ENCODE assay signal across 9 cellular contexts in genomic region chr10:56823849-56824248, GRCh38.
A peak's percentile ranks its signal among the peaks of the same experiment; 100 is the strongest.
DNase-seq lines count a peak whose midpoint lies in the region; ATAC-seq and TF ChIP-seq lines count a peak whose summit lies in the region.
"Had no signal": no experiment of that assay in that cellular context is flagged by ENCODE, and none has a peak within 500 bp of the region (broad histone marks: within the 10 kb centered on the region; RNA-seq: fewer than 3 reads in every experiment).

No MANE protein-coding gene starts in this region.

- H3K9me3 Mint-ChIP-seq in Calu3 (ENCODE audit: low read depth, unreplicated experiment) (peaks cover 15% of the 10 kb centered on the region), endodermal cell (peaks cover 36% of the 10 kb centered on the region)

- intact Hi-C loops in Calu3 (cut with micrococcal nuclease; ENCODE audit: unreplicated experiment) (no loop called here), cardiac septum (cut with DNase I) (no loop called here)

- H3K4me1 ChIP-seq in Karpas-422 (ENCODE audit: low read length) (no peaks in the 10 kb centered on the region), endodermal cell (ENCODE audit: control insufficient read depth, insufficient read depth, low read length) (no peaks in the 10 kb centered on the region)

- H3K9me3 ChIP-seq in Karpas-422 (ENCODE audit: low read length) (peaks cover 12% of the 10 kb centered on the region), endodermal cell (ENCODE audit: control insufficient read depth, low read length) (peaks cover 26% of the 10 kb centered on the region), T-helper 17 cell (ENCODE audit: control insufficient read depth, low read length, poor library complexity, severe bottlenecking) (peaks cover 4% of the 10 kb centered on the region)

- no peaks in the 10 kb centered on the region for H3K79me2 ChIP-seq in Karpas-422 (ENCODE audit: low read length)

- H3K9ac ChIP-seq in Karpas-422 (ENCODE audit: low read length), result no peak overlapping the region
- H3K9ac ChIP-seq in endodermal cell (ENCODE audit: extremely low read depth, low read length, poor library complexity, severe bottlenecking), result no peak overlapping the region

- H3K4me3 ChIP-seq in Karpas-422 (ENCODE audit: low read length) (no peak overlapping the region), endodermal cell (ENCODE audit: low read length) (no peak overlapping the region)

- no peaks in the 10 kb centered on the region for H3K27me3 Mint-ChIP-seq in Calu3 (ENCODE audit: unreplicated experiment)
- no peaks in the 10 kb centered on the region for H3K27me3 Mint-ChIP-seq in endodermal cell (ENCODE audit: insufficient read depth)
- H3K27me3 Mint-ChIP-seq in T-helper 17 cell, result no peaks in the 10 kb centered on the region
- H3K27me3 Mint-ChIP-seq: activated naive CD8-positive, alpha-beta T cell treated with anti-CD3 and anti-CD28 coated beads, Interleukin-2, amount 10 ng/mL, durations not matched to agents 7 days and 5 days had no signal

- TF ChIP-seq CTCF in Calu3 (IDR thresholded peaks at IDR 0.05; ENCODE audit: unreplicated experiment) (peak; percentile 63), endodermal cell (conservative IDR thresholded peaks at IDR 0.05) (peak; percentile 64)

- H3K27ac ChIP-seq in Karpas-422 (ENCODE audit: low read length) (no peak overlapping the region), endodermal cell (ENCODE audit: low read depth, low read length) (no peak overlapping the region)

- ATAC-seq in GM21526 (IDR thresholded peaks at IDR 0.05; ENCODE audit: low FRiP score, unreplicated experiment) (peak; percentile 84), GM18520 (IDR thresholded peaks at IDR 0.05; ENCODE audit: unreplicated experiment) (no peak), T-helper 17 cell (no peak)

- H3K9me2 ChIP-seq in Karpas-422 (replicated peaks; ENCODE audit: insufficient read depth, low read length), result no peaks in the 10 kb centered on the region

- no peaks in the 10 kb centered on the region for H3K27me3 ChIP-seq in Karpas-422 (ENCODE audit: low read length)
- H3K27me3 ChIP-seq in endodermal cell (ENCODE audit: control insufficient read depth, insufficient read depth, low read length, poor library complexity, severe bottlenecking), result no peaks in the 10 kb centered on the region

- H3K4me3 Mint-ChIP-seq in Calu3 (ENCODE audit: low read depth, unreplicated experiment) (no peak overlapping the region), endodermal cell (no peak overlapping the region), T-helper 17 cell (no peak overlapping the region)
- H3K4me3 Mint-ChIP-seq: activated naive CD8-positive, alpha-beta T cell treated with anti-CD3 and anti-CD28 coated beads, Interleukin-2, amount 10 ng/mL, durations not matched to agents 7 days and 5 days had no signal

- H3K4me1 Mint-ChIP-seq in Calu3 (ENCODE audit: low read depth, unreplicated experiment) (peaks cover 8% of the 10 kb centered on the region), endodermal cell (no peaks in the 10 kb centered on the region), T-helper 17 cell (no peaks in the 10 kb centered on the region)
- H3K4me1 Mint-ChIP-seq: activated naive CD8-positive, alpha-beta T cell treated with anti-CD3 and anti-CD28 coated beads, Interleukin-2, amount 10 ng/mL, durations not matched to agents 7 days and 5 days had no signal

- BruUV-seq in Calu3 (replicated peaks; lab: Mats Ljungman, UMichigan), result no TSS peak

- H3K36me3 ChIP-seq in Karpas-422 (ENCODE audit: insufficient read depth, low read length), result no peaks in the 10 kb centered on the region
- H3K36me3 ChIP-seq in endodermal cell (ENCODE audit: control insufficient read depth, insufficient read depth, low read length), result no peaks in the 10 kb centered on the region

- 75% methylated on average over 1 of the region's 1 CpG; no CpG with 5 or more reads in 1 of the 2 experiments for WGBS in endodermal cell (ENCODE audit: insufficient coverage in 1 of 2, insufficient read length in 1 of 2), 2 experiments

- H3K36me3 Mint-ChIP-seq in Calu3 (ENCODE audit: insufficient read depth, unreplicated experiment) (no peaks in the 10 kb centered on the region), endodermal cell (ENCODE audit: low read depth) (no peaks in the 10 kb centered on the region), T-helper 17 cell (ENCODE audit: low read depth) (no peaks in the 10 kb centered on the region)
- H3K36me3 Mint-ChIP-seq: activated naive CD8-positive, alpha-beta T cell treated with anti-CD3 and anti-CD28 coated beads, Interleukin-2, amount 10 ng/mL, durations not matched to agents 7 days and 5 days had no signal

- CTCF ChIA-PET in Calu3 (lab: Charles Lee), result interaction anchor here (0.7 kb wide), 1 partner anchor 318 kb away, joined by 3 read pairs; no protein-coding TSS in a partner anchor

- H3K4me2 ChIP-seq in Karpas-422 (ENCODE audit: low read depth, low read length, poor library complexity, severe bottlenecking), result no peak overlapping the region

- peak; percentile 17 for DNase-seq in Calu3
- DNase-seq in Karpas-422, result peak; percentile 56
- DNase-seq in endodermal cell, result no peak
- no peak for DNase-seq in T-helper 17 cell
- DNase-seq in activated CD4-positive, alpha-beta T cell treated with anti-CD3 and anti-CD28 coated beads, Interleukin-2, amount 50 U/mL, for 48 hours, result no peak
- no peak for DNase-seq in cardiac septum (ENCODE audit: low spot score)
- DNase-seq: activated naive CD8-positive, alpha-beta T cell treated with anti-CD3 and anti-CD28 coated beads, Interleukin-2, amount 10 ng/mL, durations not matched to agents 7 days and 5 days had no signal

- no peaks in the 10 kb centered on the region for H4K20me1 ChIP-seq in Karpas-422 (ENCODE audit: insufficient read depth, low read depth, low read length)

- no peak overlapping the region for H3K27ac Mint-ChIP-seq in Calu3 (ENCODE audit: unreplicated experiment)
- H3K27ac Mint-ChIP-seq in endodermal cell, result no peak overlapping the region
- no peak overlapping the region for H3K27ac Mint-ChIP-seq in T-helper 17 cell
- H3K27ac Mint-ChIP-seq: activated naive CD8-positive, alpha-beta T cell treated with anti-CD3 and anti-CD28 coated beads, Interleukin-2, amount 10 ng/mL, durations not matched to agents 7 days and 5 days had no signal

- no peak overlapping the region for H2AFZ ChIP-seq in Karpas-422 (ENCODE audit: low read length)

Comparison
In these comparisons a context has a peak if more than half of its experiments do, and no peak if none do; other contexts are left out.
1. DNase-seq: peak in Calu3 (single experiment) and Karpas-422 (single experiment); none in endodermal cell (single experiment), T-helper 17 cell (0 of 3), activated CD4-positive, alpha-beta T cell treated with anti-CD3 and anti-CD28 coated beads, Interleukin-2, amount 50 U/mL, for 48 hours (0 of 2) and cardiac septum (single experiment).